In the genomic region with DNA sequence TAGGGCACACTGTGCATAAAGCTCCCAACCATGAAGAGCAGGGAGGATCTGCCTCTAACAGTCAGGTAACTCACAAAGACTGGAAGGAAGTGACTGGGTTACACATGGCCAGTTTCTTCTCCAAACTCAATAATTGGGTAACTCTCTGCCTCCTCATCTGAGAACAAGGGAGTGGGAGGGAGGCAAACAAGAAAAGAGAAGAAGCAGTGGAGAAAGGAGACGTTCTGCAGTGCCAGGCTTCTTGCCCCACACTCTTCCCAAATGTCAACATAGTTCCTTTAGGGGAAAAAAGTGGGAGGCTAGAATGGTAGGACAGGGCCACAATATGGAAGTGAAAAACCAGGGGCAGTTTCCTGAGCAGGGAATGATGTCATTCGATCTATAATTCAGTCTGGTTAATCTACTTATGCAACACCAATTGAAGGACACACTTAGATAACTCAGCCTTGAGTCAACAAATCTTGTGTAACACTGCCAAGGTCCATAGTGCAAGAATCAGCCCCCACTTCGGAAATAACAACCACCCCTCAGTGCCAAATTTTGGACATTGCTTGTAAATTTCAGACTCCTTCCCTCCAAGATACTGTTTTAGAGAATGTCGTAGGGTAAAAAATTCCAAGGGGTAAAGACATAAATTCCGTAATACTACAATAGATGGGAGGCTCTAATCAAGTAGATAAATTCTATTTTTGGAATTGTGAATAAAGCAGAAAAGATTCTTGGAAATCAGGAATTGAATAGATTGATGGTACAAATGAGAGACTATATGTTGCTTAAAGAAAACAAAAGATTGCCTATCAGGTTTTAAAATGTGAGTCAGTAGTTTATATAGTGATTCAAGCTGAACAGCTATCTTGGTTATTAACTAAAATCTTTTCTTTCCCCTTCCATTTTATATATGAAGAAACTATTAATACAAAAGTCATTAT, we compare ENCODE assay signal across 9 cellular contexts.
DNase-seq lines count a peak whose midpoint lies in the region; ATAC-seq and TF ChIP-seq lines count a peak whose summit lies in the region.
"Had no signal": no experiment of that assay in that cellular context is flagged by ENCODE, and none has a peak within 500 bp of the region (broad histone marks: within the 10 kb centered on the region; RNA-seq: fewer than 3 reads in every experiment).

No MANE protein-coding gene starts in this region.

- TF ChIP-seq CTCF in esophagus squamous epithelium (IDR thresholded peaks at IDR 0.05) (no peak), ovary (IDR thresholded peaks at IDR 0.05) (no peak)

- no peak for ATAC-seq in activated CD4-positive, CD25-positive, alpha-beta regulatory T cell treated with anti-CD3 and anti-CD28 coated beads, Interleukin-2, amount 50 U/mL, for 24 hours
- no peak for ATAC-seq in GM21737 (IDR thresholded peaks at IDR 0.05; ENCODE audit: unreplicated experiment)

- WGBS in esophagus squamous epithelium, 2 donors = 55 to 56% methylated on average over 5 of the region's 5 CpGs
- 10 to 22% (median 21%) methylated on average over 5 of the region's 5 CpGs for WGBS in ovary, 3 donors

- H3K36me3 ChIP-seq in esophagus squamous epithelium (no peaks in the 10 kb centered on the region), ovary (no peaks in the 10 kb centered on the region)

- DNase-seq in DMS53 (lab: John Stamatoyannopoulos, UW) (peak; percentile 66), NOMO-1 treated with DMSO at 0.1 percent for 48 hours (lab: John Stamatoyannopoulos, UW; ENCODE audit: unreplicated experiment) (peak; percentile 98), esophagus squamous epithelium (lab: John Stamatoyannopoulos, UW) (no peak), ovary (peak in 2 of 5 donors; percentile 33 to 68), NCI-H1436 (lab: John Stamatoyannopoulos, UW) (no peak)
- no peak for DNase-seq in activated naive CD4-positive, alpha-beta T cell treated with Interleukin-2 at 50 U/mL for 16 hours
- DNase-seq: NCI-H524 had no signal

- H3K4me1 ChIP-seq in esophagus squamous epithelium (peaks cover 26 to 63% (median 53%) of the 10 kb centered on the region in 3 donors), ovary (ENCODE audit: insufficient read depth) (peaks cover 19% of the 10 kb centered on the region)

- H3K9me3 ChIP-seq in esophagus squamous epithelium (no peaks in the 10 kb centered on the region), ovary (no peaks in the 10 kb centered on the region)

- no peak for TF ChIP-seq POLR2A in esophagus squamous epithelium (IDR thresholded peaks at IDR 0.05)
- TF ChIP-seq POLR2A in ovary (IDR thresholded peaks at IDR 0.05) = no peak

- peak overlapping the region in 3 of 4 donors; percentile 5 to 81 (median 80) for H3K27ac ChIP-seq in esophagus squamous epithelium
- H3K27ac ChIP-seq in ovary = no peak overlapping the region

- H3K4me3 ChIP-seq in esophagus squamous epithelium (no peak overlapping the region), ovary (no peak overlapping the region)

- intact Hi-C loops in esophagus squamous epithelium (cut with DNase I) = no loop called here
- intact Hi-C loops in ovary (cut with DNase I) = loop anchor here in 1 of 4 donors (10.0 kb wide), 1 partner anchor 552 kb away; the partner anchor contains the start of gene BCL6

- TF ChIP-seq EP300 in ovary (IDR thresholded peaks at IDR 0.05) = peak; percentile 63

- H3K27me3 ChIP-seq in esophagus squamous epithelium (no peaks in the 10 kb centered on the region), ovary (no peaks in the 10 kb centered on the region)

Comparison
In these comparisons a context has a peak if more than half of its experiments do, and no peak if none do; other contexts are left out.
1. DNase-seq: peak in DMS53 (single experiment) and NOMO-1 treated with DMSO at 0.1 percent for 48 hours (single experiment); none in esophagus squamous epithelium (single experiment), activated naive CD4-positive, alpha-beta T cell treated with Interleukin-2 at 50 U/mL for 16 hours (single experiment) and NCI-H1436 (single experiment).
2. H3K27ac ChIP-seq: peak in esophagus squamous epithelium (3 of 4); none in ovary (0 of 2).